Comparison of ENCODE assay signal across 10 cellular contexts in the genomic region with DNA sequence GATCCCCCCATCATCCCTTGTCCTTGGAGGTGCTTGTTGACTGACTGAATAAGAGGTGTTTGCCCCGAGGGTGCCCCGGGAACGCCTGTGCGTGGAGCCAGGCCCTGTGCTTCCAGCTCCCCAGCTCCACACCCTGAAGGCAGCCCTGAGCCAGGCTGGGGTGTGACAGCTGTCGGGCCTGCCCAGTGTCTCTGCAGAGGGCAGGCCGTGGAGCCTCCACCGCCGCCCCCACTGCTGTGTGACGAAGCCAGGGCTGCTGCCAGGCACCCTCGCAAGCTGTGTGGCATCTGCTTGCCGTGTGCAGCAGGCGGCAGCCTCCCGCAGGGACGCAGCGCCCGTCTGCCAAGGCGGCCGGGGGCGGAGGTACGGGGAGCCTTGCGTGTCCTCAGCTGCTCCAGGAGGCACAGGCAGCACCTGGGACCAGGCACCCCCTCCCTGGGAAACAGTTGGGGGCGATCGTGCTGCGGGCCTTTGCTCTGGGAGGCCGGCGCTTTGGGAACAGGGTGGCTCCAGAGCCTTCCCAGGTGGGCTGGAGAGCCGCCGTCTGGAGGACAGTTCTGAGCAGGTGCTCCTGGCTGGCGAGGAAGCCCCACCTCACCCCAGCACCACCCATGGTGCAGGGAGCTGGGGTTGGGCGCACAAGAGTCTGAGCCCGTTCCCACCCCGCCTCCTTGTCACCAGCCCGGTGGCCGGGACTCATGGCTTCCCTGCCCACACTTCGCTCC. TPM values are rescaled to one million over a fixed set of nuclear protein-coding genes. Genes with fewer than 3 reads are reported as not detected.
A peak's percentile ranks its signal among the peaks of the same experiment; 100 is the strongest.
DNase-seq lines count a peak whose midpoint lies in the region; ATAC-seq and TF ChIP-seq lines count a peak whose summit lies in the region.
"Had no signal": no experiment of that assay in that cellular context is flagged by ENCODE, and none has a peak within 500 bp of the region (broad histone marks: within the 10 kb centered on the region; RNA-seq: fewer than 3 reads in every experiment).

No MANE protein-coding gene starts in this region.

- POLR2A ChIA-PET in T-cell (lab: Charles Lee), result no interaction called here

- CTCF ChIA-PET in T-cell (lab: Charles Lee), result no interaction called here

- no peaks in the 10 kb centered on the region for H3K27me3 ChIP-seq in HUES64 (ENCODE audit: insufficient read depth, low read length)
- H3K27me3 ChIP-seq in sigmoid colon, result no peaks in the 10 kb centered on the region

- H3K36me3 Mint-ChIP-seq in T-cell, result no peaks in the 10 kb centered on the region
- H3K36me3 Mint-ChIP-seq: activated CD4-positive, alpha-beta memory T cell treated with anti-CD3 and anti-CD28 coated beads for 36 hours had no signal

- H3K9me3 ChIP-seq in HUES64 (ENCODE audit: insufficient read depth, low read depth, low read length), result no peaks in the 10 kb centered on the region
- no peaks in the 10 kb centered on the region for H3K9me3 ChIP-seq in sigmoid colon

- TF ChIP-seq POLR2A in sigmoid colon (IDR thresholded peaks at IDR 0.05), result no peak

- no peaks in the 10 kb centered on the region for H3K27me3 Mint-ChIP-seq in T-cell
- H3K27me3 Mint-ChIP-seq: activated CD4-positive, alpha-beta memory T cell treated with anti-CD3 and anti-CD28 coated beads for 36 hours had no signal

- no peak overlapping the region for H3K27ac ChIP-seq in HUES64 (ENCODE audit: low read depth, low read length)
- peak overlapping the region in 3 of 4 donors; percentile 61 to 74 (median 69) for H3K27ac ChIP-seq in sigmoid colon

- H3K36me3 ChIP-seq in HUES64 (ENCODE audit: insufficient read depth, low read length) (peaks cover 22% of the 10 kb centered on the region; the same call in 1 of the 2 replicates), sigmoid colon (no peaks in the 10 kb centered on the region)

- H3K4me3 ChIP-seq in HUES64 (ENCODE audit: low read length) (no peak overlapping the region), sigmoid colon (no peak overlapping the region)

- 95% methylated on average over 35 of the region's 35 CpGs for WGBS in HUES64
- 58 to 83% methylated on average over 35 of the region's 35 CpGs for WGBS in sigmoid colon, 2 donors

- H3K9me3 Mint-ChIP-seq in T-cell, result no peaks in the 10 kb centered on the region
- H3K9me3 Mint-ChIP-seq: activated CD4-positive, alpha-beta memory T cell treated with anti-CD3 and anti-CD28 coated beads for 36 hours; nephron progenitor cell had no signal

- TF ChIP-seq EP300 in sigmoid colon (IDR thresholded peaks at IDR 0.05), result peak in 1 of 4 donors; percentile 14

- ATAC-seq in Right ventricle myocardium superior (ENCODE audit: poor library complexity) (peak; percentile 84), T-cell (replicated peaks in 1 of 4) (no peak), GM18870 (IDR thresholded peaks at IDR 0.05; ENCODE audit: unreplicated experiment) (no peak)

- H3K4me3 Mint-ChIP-seq in T-cell, result no peak overlapping the region
- H3K4me3 Mint-ChIP-seq: activated CD4-positive, alpha-beta memory T cell treated with anti-CD3 and anti-CD28 coated beads for 36 hours; nephron progenitor cell had no signal

- intact Hi-C loops in Right ventricle myocardium superior (cut with DNase I), result no loop called here
- intact Hi-C loops in sigmoid colon (cut with DNase I), result no loop called here

- H3K27ac Mint-ChIP-seq in T-cell, result no peak overlapping the region
- H3K27ac Mint-ChIP-seq: activated CD4-positive, alpha-beta memory T cell treated with anti-CD3 and anti-CD28 coated beads for 36 hours; nephron progenitor cell had no signal

- H3K9ac ChIP-seq in HUES64 (ENCODE audit: low read depth, low read length), result peak overlapping the region; percentile 8; the same call in 1 of the 2 replicates

- TF ChIP-seq CTCF in sigmoid colon (IDR thresholded peaks at IDR 0.05), result no peak

- DNase-seq in NCI-H774 (lab: John Stamatoyannopoulos, UW), result peak; percentile 44
- DNase-seq in Right ventricle myocardium superior, result peak; percentile 83
- peak; percentile 91 for DNase-seq in sigmoid colon
- no peak for DNase-seq in activated effector memory CD4-positive, alpha-beta T cell treated with anti-CD3 and anti-CD28 coated beads, Interleukin-2, amount 50 U/mL, for 16 hours
- DNase-seq in cerebellar cortex (ENCODE audit: low spot score), result no peak
- DNase-seq in T-cell, result no peak
- DNase-seq: activated CD4-positive, alpha-beta memory T cell treated with anti-CD3 and anti-CD28 coated beads for 36 hours; nephron progenitor cell had no signal

- H3K4me1 ChIP-seq in HUES64 (ENCODE audit: insufficient read depth, low read length) (no peaks in the 10 kb centered on the region), sigmoid colon (peaks cover 0 to 75% (median 52%) of the 10 kb centered on the region in 4 donors)

- H3K4me1 Mint-ChIP-seq in T-cell, result peaks cover 6 to 9% (median 8%) of the 10 kb centered on the region in 3 donors

RNA-seq across cellular contexts. Expression of a gene that starts 26.6 kb away (rescaled TPM):
- polyA plus RNA-seq in HUES64 (2013, experiment 1 of 2), result 33.4 TPM
- 32.2 TPM for polyA plus RNA-seq in HUES64 (2013, experiment 2 of 2)
- total RNA-seq in Right ventricle myocardium superior (30.3 TPM), sigmoid colon (10 to 100 TPM; 30.8 to 76.7 (median 47.3) TPM), T-cell (10 to 100 TPM; 29.1 to 61.7 (median 37.4) TPM)
- 10 to 100 TPM; 12.0 to 49.5 (median 19.4) TPM for polyA plus RNA-seq in sigmoid colon

RNA-seq across cellular contexts. Expression of a gene that starts 49.1 kb away (rescaled TPM):
- 37.1 TPM for polyA plus RNA-seq in HUES64 (2013, experiment 1 of 2)
- polyA plus RNA-seq in HUES64 (2013, experiment 2 of 2), result 36.0 TPM
- 0.81 TPM for total RNA-seq in Right ventricle myocardium superior
- under 1 TPM in 3 of 4 donors, not detected in 1; 0.16 to 0.54 (median 0.36) TPM for total RNA-seq in sigmoid colon
- polyA plus RNA-seq in sigmoid colon, result 1 to 10 TPM; 1.8 to 9.6 (median 5.3) TPM
- total RNA-seq in T-cell, result 1 to 10 TPM; 1.1 to 3.7 (median 1.6) TPM

Comparison
In these comparisons a context has a peak if more than half of its experiments do, and no peak if none do; other contexts are left out.
1. DNase-seq: peak in NCI-H774 (single experiment), Right ventricle myocardium superior (single experiment) and sigmoid colon (single experiment); none in activated effector memory CD4-positive, alpha-beta T cell treated with anti-CD3 and anti-CD28 coated beads, Interleukin-2, amount 50 U/mL, for 16 hours (single experiment), cerebellar cortex (single experiment) and T-cell (0 of 34).